In genomic region chr11:35211952-35212351, GRCh38 we compare ENCODE assay signal across 16 cellular contexts.
DNase-seq lines count a peak whose midpoint lies in the region; TF ChIP-seq lines count a peak whose summit lies in the region.
"Had no signal": no experiment of that assay in that cellular context is flagged by ENCODE, and none has a peak within 500 bp of the region (broad histone marks: within the 10 kb centered on the region; RNA-seq: fewer than 3 reads in every experiment).

No MANE protein-coding gene starts in this region.

- H4K8ac ChIP-seq in neuronal stem cell (ENCODE audit: low read depth, low read length), result no peak overlapping the region

- peaks cover 100% of the 10 kb centered on the region for H3K36me3 Mint-ChIP-seq in HFFc6 (ENCODE audit: low read depth)

- no peak overlapping the region for H2BK12ac ChIP-seq in neuronal stem cell (ENCODE audit: low read length)

- H3K4me3 ChIP-seq in esophagus muscularis mucosa (no peak overlapping the region), skeletal muscle satellite cell (ENCODE audit: low read length) (no peak overlapping the region), neuronal stem cell (ENCODE audit: low read length in 2 of 2) (no peak overlapping the region)

- no peak overlapping the region for H3K23ac ChIP-seq in neuronal stem cell (ENCODE audit: low read depth, low read length, poor library complexity)

- peaks cover 51% of the 10 kb centered on the region for H3K27me3 Mint-ChIP-seq in HFFc6 (ENCODE audit: insufficient read depth)
- H3K27me3 Mint-ChIP-seq: activated naive CD4-positive, alpha-beta T cell treated with anti-CD3 and anti-CD28 coated beads, Interleukin-2, amount 10 ng/mL, durations not matched to agents 7 days and 5 days had no signal

- TF ChIP-seq EP300 in esophagus muscularis mucosa (IDR thresholded peaks at IDR 0.05), result no peak

- H2BK120ac ChIP-seq in neuronal stem cell (ENCODE audit: low read depth, low read length), result no peak overlapping the region

- no peak for TF ChIP-seq POLR2A in esophagus muscularis mucosa (IDR thresholded peaks at IDR 0.05; ENCODE audit: low read depth)

- H3K18ac ChIP-seq in neuronal stem cell (ENCODE audit: low read length), result no peak overlapping the region

- no peak overlapping the region for H2BK5ac ChIP-seq in neuronal stem cell (ENCODE audit: low read length)

- H3K27me3 ChIP-seq in esophagus muscularis mucosa (no peaks in the 10 kb centered on the region), skeletal muscle satellite cell (ENCODE audit: control insufficient read depth, insufficient read depth, low read length) (no peaks in the 10 kb centered on the region), neuronal stem cell (ENCODE audit: control insufficient read depth in 3 of 3, insufficient read depth in 3 of 3, low read depth in 1 of 3, low read length in 3 of 3) (no peaks in the 10 kb centered on the region)

- DNase-seq in HFFc6 (no peak), OCI-M1 (lab: John Stamatoyannopoulos, UW) (peak; percentile 9), esophagus muscularis mucosa (ENCODE audit: extremely low spot score) (no peak), NCI-H2081 (lab: John Stamatoyannopoulos, UW) (no peak), RPMI8226 (no peak), dedifferentiated amniotic fluid mesenchymal stem cell (ENCODE audit: extremely low spot score) (no peak), neuronal stem cell (ENCODE audit: low spot score) (no peak)
- DNase-seq: activated CD4-positive, alpha-beta T cell treated with anti-CD3 and anti-CD28 coated beads, Interleukin-2, amount 50 U/mL, for 4 hours; activated naive CD4-positive, alpha-beta T cell treated with anti-CD3 and anti-CD28 coated beads, Interleukin-2, amount 10 ng/mL, durations not matched to agents 7 days and 5 days; dermis blood vessel endothelial cell; foreskin melanocyte; NCI-H524; stimulated activated CD4-positive, alpha-beta T cell treated with anti-CD3 and anti-CD28 coated beads, Interleukin-2, amount 100 ng/mL, for 48 hours; stimulated activated naive CD4-positive, alpha-beta T cell treated with Interleukin-2 at 50 U/mL for 16 hours had no signal

- peaks cover 18% of the 10 kb centered on the region for H3K9me3 Mint-ChIP-seq in HFFc6

- H3K27ac ChIP-seq in esophagus muscularis mucosa (replicated peaks in 1 of 4) (peak overlapping the region; percentile 25 to 54 (median 48)), neuronal stem cell (replicated peaks; ENCODE audit: low read length) (no peak overlapping the region)
- H3K27ac ChIP-seq: parathyroid adenoma had no signal

- H3K4me1 ChIP-seq in esophagus muscularis mucosa, result peaks cover 7 to 45% (median 30%) of the 10 kb centered on the region in 4 donors
- peaks cover 42% of the 10 kb centered on the region for H3K4me1 ChIP-seq in skeletal muscle satellite cell (ENCODE audit: control insufficient read depth, insufficient read depth, low read length)
- H3K4me1 ChIP-seq in neuronal stem cell (ENCODE audit: control insufficient read depth in 2 of 2, insufficient read depth in 1 of 2, low read depth in 1 of 2, low read length in 2 of 2), result no peaks in the 10 kb centered on the region

- H2AFZ ChIP-seq in neuronal stem cell (ENCODE audit: low read length), result no peak overlapping the region
- H2AFZ ChIP-seq: parathyroid adenoma had no signal

- 80% methylated on average over 3 of the region's 3 CpGs for WGBS in esophagus muscularis mucosa
- WGBS in neuronal stem cell (ENCODE audit: extremely low coverage in 2 of 2, insufficient read length in 2 of 2, insufficient replicate concordance in 1 of 2), 2 donors, result no CpG with 5 or more reads among the region's 3 CpGs

- no peak overlapping the region for H2BK15ac ChIP-seq in neuronal stem cell (ENCODE audit: low read length)

- H3K9ac ChIP-seq in skeletal muscle satellite cell (ENCODE audit: low read depth, low read length), result peak overlapping the region; percentile 14
- no peak overlapping the region for H3K9ac ChIP-seq in neuronal stem cell (ENCODE audit: low read depth, low read length, poor library complexity)
- H3K9ac ChIP-seq: parathyroid adenoma had no signal

- H4K91ac ChIP-seq in neuronal stem cell (ENCODE audit: low read depth, low read length, poor library complexity), result no peak overlapping the region

- TF ChIP-seq CTCF in HFFc6 (IDR thresholded peaks at IDR 0.05), result no peak
- TF ChIP-seq CTCF in esophagus muscularis mucosa (IDR thresholded peaks at IDR 0.05), result no peak

- peaks cover 5 to 60% (median 23%) of the 10 kb centered on the region in 4 donors for H3K36me3 ChIP-seq in esophagus muscularis mucosa
- H3K36me3 ChIP-seq in skeletal muscle satellite cell (ENCODE audit: insufficient read depth, low read length), result peaks cover 64% of the 10 kb centered on the region
- no peaks in the 10 kb centered on the region for H3K36me3 ChIP-seq in neuronal stem cell (replicated peaks in 1 of 2; ENCODE audit: control insufficient read depth in 2 of 2, insufficient read depth in 2 of 2, low read length in 2 of 2)

- peak overlapping the region; percentile 90 for H3K27ac Mint-ChIP-seq in HFFc6
- H3K27ac Mint-ChIP-seq: activated naive CD4-positive, alpha-beta T cell treated with anti-CD3 and anti-CD28 coated beads, Interleukin-2, amount 10 ng/mL, durations not matched to agents 7 days and 5 days had no signal

- H3K9me3 ChIP-seq in esophagus muscularis mucosa (peaks cover 0 to 7% (median 0%) of the 10 kb centered on the region in 4 donors), skeletal muscle satellite cell (replicated peaks; ENCODE audit: low read length) (peaks cover 3% of the 10 kb centered on the region), neuronal stem cell (replicated peaks in 1 of 2; ENCODE audit: control insufficient read depth in 2 of 2, insufficient read depth in 1 of 2, low read depth in 1 of 2, low read length in 2 of 2) (no peaks in the 10 kb centered on the region)

- no peak overlapping the region for H3K14ac ChIP-seq in neuronal stem cell (ENCODE audit: low read length)

- no peak overlapping the region for H2AK5ac ChIP-seq in neuronal stem cell (ENCODE audit: low read depth, low read length)

- H3K4ac ChIP-seq in neuronal stem cell (ENCODE audit: low read length), result no peak overlapping the region

- peaks cover 100% of the 10 kb centered on the region for H3K4me1 Mint-ChIP-seq in HFFc6 (ENCODE audit: low read depth)

- H3K4me2 ChIP-seq in skeletal muscle satellite cell (ENCODE audit: low read length) (no peak overlapping the region), neuronal stem cell (ENCODE audit: insufficient read depth, low read length, poor library complexity, severe bottlenecking) (no peak overlapping the region)

- H3K4me3 Mint-ChIP-seq in HFFc6, result peak overlapping the region; percentile 22; the same call in 1 of the 2 replicates
- H3K4me3 Mint-ChIP-seq: activated naive CD4-positive, alpha-beta T cell treated with anti-CD3 and anti-CD28 coated beads, Interleukin-2, amount 10 ng/mL, durations not matched to agents 7 days and 5 days had no signal

- intact Hi-C loops in esophagus muscularis mucosa (cut with DNase I), result no loop called here

- H3K79me1 ChIP-seq in neuronal stem cell (ENCODE audit: low read depth, low read length), result no peaks in the 10 kb centered on the region
